ENCODE assay signal across 27 cellular contexts in the genomic region with DNA sequence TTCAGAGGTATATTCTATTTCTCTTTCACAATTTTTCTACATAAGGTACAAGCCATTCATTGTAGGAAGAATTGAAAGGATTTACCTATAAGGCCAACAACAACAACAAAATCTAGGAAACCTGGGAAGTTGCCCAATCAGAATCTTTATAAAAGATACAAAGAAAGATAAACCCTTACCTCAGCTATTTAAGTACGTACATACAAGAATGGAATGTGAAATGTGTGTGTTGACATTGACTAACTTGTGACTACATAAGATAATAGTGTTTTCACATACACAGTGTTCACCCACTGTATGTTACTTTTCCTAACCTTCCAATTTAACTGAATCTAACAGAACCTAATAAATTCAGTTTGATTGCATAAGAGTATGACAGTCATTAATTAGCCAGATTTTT.
DNase-seq lines count a peak whose midpoint lies in the region; ATAC-seq, FAIRE-seq and TF ChIP-seq lines count a peak whose summit lies in the region.
"Had no signal": no experiment of that assay in that cellular context is flagged by ENCODE, and none has a peak within 500 bp of the region (broad histone marks: within the 10 kb centered on the region; RNA-seq: fewer than 3 reads in every experiment).

No MANE protein-coding gene starts in this region.

- H3K27me3 Mint-ChIP-seq in WTC11 (ENCODE audit: low read depth) = no peaks in the 10 kb centered on the region
- H3K27me3 Mint-ChIP-seq in mesothelial cell of epicardium (ENCODE audit: low read depth) = no peaks in the 10 kb centered on the region
- H3K27me3 Mint-ChIP-seq in activated naive CD8-positive, alpha-beta T cell treated with anti-CD3 and anti-CD28 coated beads for 36 hours = no peaks in the 10 kb centered on the region
- H3K27me3 Mint-ChIP-seq in CD4-positive, alpha-beta T cell = no peaks in the 10 kb centered on the region
- H3K27me3 Mint-ChIP-seq: activated T-cell treated with anti-CD3 and anti-CD28 coated beads, Interleukin-2, amount 50 U/mL, for 24 hours; CD8-positive, alpha-beta memory T cell had no signal

- no peaks in the 10 kb centered on the region for H3K9me3 Mint-ChIP-seq in WTC11
- H3K9me3 Mint-ChIP-seq in mesothelial cell of epicardium = no peaks in the 10 kb centered on the region
- H3K9me3 Mint-ChIP-seq in activated naive CD8-positive, alpha-beta T cell treated with anti-CD3 and anti-CD28 coated beads for 36 hours = peaks cover 2% of the 10 kb centered on the region
- no peaks in the 10 kb centered on the region for H3K9me3 Mint-ChIP-seq in CD4-positive, alpha-beta T cell
- H3K9me3 Mint-ChIP-seq: activated T-cell treated with anti-CD3 and anti-CD28 coated beads, Interleukin-2, amount 50 U/mL, for 24 hours; nephron progenitor cell had no signal

- H3K79me2 ChIP-seq in endothelial cell of umbilical vein (ENCODE audit: control insufficient read depth, insufficient read depth, low read length) = no peaks in the 10 kb centered on the region

- no peak for FAIRE-seq in endothelial cell of umbilical vein (lab: Jason Lieb, UNC)
- FAIRE-seq: GM12892 had no signal

- intact Hi-C loops in endothelial cell of umbilical vein (cut with micrococcal nuclease) (no loop called here), Right ventricle myocardium inferior (cut with DNase I) (no loop called here)
- intact Hi-C loops in CD4-positive, alpha-beta T cell (cut with DNase I, micrococcal nuclease) = no loop called here

- no peak overlapping the region for H3K4me3 Mint-ChIP-seq in WTC11
- no peak overlapping the region for H3K4me3 Mint-ChIP-seq in mesothelial cell of epicardium
- H3K4me3 Mint-ChIP-seq in activated naive CD8-positive, alpha-beta T cell treated with anti-CD3 and anti-CD28 coated beads for 36 hours = no peak overlapping the region
- no peak overlapping the region for H3K4me3 Mint-ChIP-seq in CD4-positive, alpha-beta T cell
- H3K4me3 Mint-ChIP-seq: activated CD8-positive, alpha-beta T cell treated with anti-CD3 and anti-CD28 coated beads, Interleukin-2, amount 10 ng/mL, durations not matched to agents 7 days and 5 days; activated T-cell treated with anti-CD3 and anti-CD28 coated beads, Interleukin-2, amount 50 U/mL, for 24 hours; CD8-positive, alpha-beta memory T cell; nephron progenitor cell had no signal

- no peaks in the 10 kb centered on the region for H3K27me3 ChIP-seq in endothelial cell of umbilical vein (ENCODE audit: control insufficient read depth in 2 of 2, insufficient read depth in 2 of 2, low read length in 2 of 2)
- H3K27me3 ChIP-seq in CD4-positive, alpha-beta T cell (ENCODE audit: control insufficient read depth, insufficient read depth, low read length) = no peaks in the 10 kb centered on the region

- 0 out of 2 replicates have a peak overlapping the region, but pooled peaks have one; percentile 42 for H3K27ac Mint-ChIP-seq in WTC11
- H3K27ac Mint-ChIP-seq in mesothelial cell of epicardium = peak overlapping the region; percentile 30
- no peak overlapping the region for H3K27ac Mint-ChIP-seq in activated naive CD8-positive, alpha-beta T cell treated with anti-CD3 and anti-CD28 coated beads for 36 hours
- H3K27ac Mint-ChIP-seq in CD4-positive, alpha-beta T cell = no peak overlapping the region
- H3K27ac Mint-ChIP-seq: activated CD8-positive, alpha-beta T cell treated with anti-CD3 and anti-CD28 coated beads, Interleukin-2, amount 10 ng/mL, durations not matched to agents 7 days and 5 days; activated T-cell treated with anti-CD3 and anti-CD28 coated beads, Interleukin-2, amount 50 U/mL, for 24 hours; CD8-positive, alpha-beta memory T cell had no signal

- TF ChIP-seq POLR2A in endothelial cell of umbilical vein (IDR thresholded peaks at IDR 0.05; ENCODE audit: low read depth, low read length) = no peak

- no peak overlapping the region for H3K4me3 ChIP-seq in endothelial cell of umbilical vein (replicated peaks in 1 of 3; ENCODE audit: insufficient read depth in 1 of 3, low read depth in 1 of 3, low read length in 3 of 3)
- H3K4me3 ChIP-seq: coronary artery, HAP-1, skin epidermis had no signal

- H3K36me3 Mint-ChIP-seq in WTC11 (no peaks in the 10 kb centered on the region), mesothelial cell of epicardium (peaks cover 2% of the 10 kb centered on the region)
- H3K36me3 Mint-ChIP-seq in activated naive CD8-positive, alpha-beta T cell treated with anti-CD3 and anti-CD28 coated beads for 36 hours = peaks cover 2% of the 10 kb centered on the region
- no peaks in the 10 kb centered on the region for H3K36me3 Mint-ChIP-seq in CD4-positive, alpha-beta T cell (ENCODE audit: low read depth)

- H3K36me3 ChIP-seq in endothelial cell of umbilical vein (ENCODE audit: control insufficient read depth in 2 of 2, extremely low read depth in 1 of 2, insufficient read depth in 2 of 2, low read length in 2 of 2) = peaks cover 0 to 17% of the 10 kb centered on the region in 2 experiments
- H3K36me3 ChIP-seq: HAP-1 had no signal

- BruUV-seq in endothelial cell of umbilical vein (replicated peaks; lab: Mats Ljungman, UMichigan) = no TSS peak

- H3K9me1 ChIP-seq in endothelial cell of umbilical vein (replicated peaks; ENCODE audit: control insufficient read depth, extremely low read depth, insufficient read depth, low read length) = no peaks in the 10 kb centered on the region

- H3K27ac ChIP-seq in endothelial cell of umbilical vein (ENCODE audit: insufficient read depth, low read depth, low read length) = no peak overlapping the region
- H3K27ac ChIP-seq in CD4-positive, alpha-beta T cell (ENCODE audit: low read depth, low read length) = no peak overlapping the region
- H3K27ac ChIP-seq: coronary artery, RWPE1, skin epidermis had no signal

- CTCF ChIA-PET in WTC11 (lab: Charles Lee) = interaction anchor here (1.6 kb wide), 1 partner anchor 156 kb away, joined by 4 read pairs; no protein-coding TSS in a partner anchor
- CTCF ChIA-PET in endothelial cell of umbilical vein (lab: Charles Lee) = no interaction called here
- CTCF ChIA-PET in CD4-positive, alpha-beta T cell (lab: Charles Lee) = no interaction called here

- H3K9me3 ChIP-seq in endothelial cell of umbilical vein (replicated peaks; ENCODE audit: control insufficient read depth, insufficient read depth, low read length) = no peaks in the 10 kb centered on the region
- H3K9me3 ChIP-seq in CD4-positive, alpha-beta T cell (ENCODE audit: control insufficient read depth, low read length) = no peaks in the 10 kb centered on the region
- H3K9me3 ChIP-seq: HAP-1 had no signal

- H3K4me2 ChIP-seq in endothelial cell of umbilical vein (ENCODE audit: insufficient read depth, low read length) = no peak overlapping the region

- POLR2A ChIA-PET in WTC11 (lab: Charles Lee) (no interaction called here), endothelial cell of umbilical vein (lab: Charles Lee) (interaction anchor here (0.6 kb wide), 1 partner anchor 41 kb away, joined by 4 read pairs; no protein-coding TSS in a partner anchor)
- POLR2A ChIA-PET in CD4-positive, alpha-beta T cell (lab: Charles Lee) = no interaction called here

- H3K4me1 ChIP-seq in endothelial cell of umbilical vein (ENCODE audit: control insufficient read depth, extremely low read depth, insufficient read depth, low read length) = no peaks in the 10 kb centered on the region
- H3K4me1 ChIP-seq: HAP-1 had no signal

- dilution Hi-C loops in endothelial cell of umbilical vein (cut with MboI; ENCODE audit: extremely low pct_ligation_motif_present, low sequenced_read_pairs) = no loop called here

- H2AFZ ChIP-seq in endothelial cell of umbilical vein (ENCODE audit: low read depth, low read length) = no peak overlapping the region

- H4K20me1 ChIP-seq in endothelial cell of umbilical vein (replicated peaks; ENCODE audit: control insufficient read depth, extremely low read depth, insufficient read depth, low read length) = no peaks in the 10 kb centered on the region

- no peak for TF ChIP-seq CTCF in WTC11 (IDR thresholded peaks at IDR 0.05)
- TF ChIP-seq CTCF in endothelial cell of umbilical vein (IDR thresholded peaks at IDR 0.05; ENCODE audit: extremely low read depth in 1 of 2, insufficient read depth in 1 of 2, low read depth in 1 of 2, low read length in 2 of 2) = no peak
- TF ChIP-seq CTCF in mesothelial cell of epicardium (IDR thresholded peaks at IDR 0.05; ENCODE audit: unreplicated experiment) = no peak
- TF ChIP-seq CTCF in CD4-positive, alpha-beta T cell (IDR thresholded peaks at IDR 0.05) = no peak

- H3K4me1 Mint-ChIP-seq in WTC11 (peaks cover 32% of the 10 kb centered on the region), mesothelial cell of epicardium (peaks cover 27% of the 10 kb centered on the region)
- H3K4me1 Mint-ChIP-seq in activated naive CD8-positive, alpha-beta T cell treated with anti-CD3 and anti-CD28 coated beads for 36 hours = no peaks in the 10 kb centered on the region
- H3K4me1 Mint-ChIP-seq in CD4-positive, alpha-beta T cell (ENCODE audit: low read depth) = no peaks in the 10 kb centered on the region
- H3K4me1 Mint-ChIP-seq: CD8-positive, alpha-beta memory T cell had no signal

- DNase-seq in EH (ENCODE audit: low read depth) (peak; percentile 60), WTC11 (ENCODE audit: low spot score) (no peak), endothelial cell of umbilical vein (ENCODE audit: low read depth, low spot score) (peak; percentile 24), mesothelial cell of epicardium (ENCODE audit: low spot score in 2 of 2, unreplicated experiment in 2 of 2) (no peak), Right ventricle myocardium inferior (ENCODE audit: missing footprints) (no peak), kidney glomerular epithelial cell (lab: John Stamatoyannopoulos, UW) (no peak)
- no peak for DNase-seq in activated naive CD8-positive, alpha-beta T cell treated with anti-CD3 and anti-CD28 coated beads for 36 hours
- DNase-seq in CD4-positive, alpha-beta T cell = no peak
- DNase-seq: activated CD4-positive, CD25-positive, alpha-beta regulatory T cell treated with anti-CD3 and anti-CD28 coated beads, Interleukin-2, amount 50 U/mL, for 72 hours; activated CD8-positive, alpha-beta T cell treated with anti-CD3 and anti-CD28 coated beads, Interleukin-2, amount 10 ng/mL, durations not matched to agents 7 days and 5 days; activated naive CD4-positive, alpha-beta T cell; activated T-cell treated with anti-CD3 and anti-CD28 coated beads, Interleukin-2, amount 50 U/mL, for 24 hours; aorta; CD8-positive, alpha-beta memory T cell; left colon; midbrain; NCI-H1048; NCI-H2081 treated with DMSO at 0.1 percent for 48 hours; NCI-H510A; nephron progenitor cell; posterior cingulate gyrus; stimulated activated naive CD4-positive, alpha-beta T cell had no signal

- no peak overlapping the region for H3K9ac ChIP-seq in endothelial cell of umbilical vein (replicated peaks; ENCODE audit: extremely low read depth, insufficient read depth, low read length)

- ATAC-seq in WTC11 (no peak), Right ventricle myocardium inferior (no peak)
- ATAC-seq in CD4-positive, alpha-beta T cell (ENCODE audit: poor library complexity) = no peak
- ATAC-seq: activated CD8-positive, alpha-beta T cell treated with anti-CD3 and anti-CD28 coated beads, Interleukin-2, amount 10 ng/mL, durations not matched to agents 7 days and 5 days; left colon had no signal

TF ChIP-seq in WTC11, 78 proteins besides CTCF, POLR2A, EP300 and RAD21 (continues in another document):
- no peak for TF ChIP-seq SOX15 (CRISPR knock-in tag; IDR thresholded peaks at IDR 0.05)

TF ChIP-seq in endothelial cell of umbilical vein, 7 proteins besides CTCF, POLR2A, EP300 and RAD21 (continues in another document):
- TF ChIP-seq EZH2 (IDR thresholded peaks at IDR 0.05; ENCODE audit: borderline replicate concordance, low read depth, low read length, severe bottlenecking) = no peak

Comparison
In these comparisons a context has a peak if more than half of its experiments do, and no peak if none do; other contexts are left out.
1. DNase-seq: peak in EH (single experiment) and endothelial cell of umbilical vein (single experiment); none in WTC11 (single experiment), mesothelial cell of epicardium (0 of 2), activated naive CD8-positive, alpha-beta T cell treated with anti-CD3 and anti-CD28 coated beads for 36 hours (single experiment), Right ventricle myocardium inferior (single experiment), kidney glomerular epithelial cell (single experiment) and CD4-positive, alpha-beta T cell (0 of 10).
2. H3K27ac Mint-ChIP-seq: peak in WTC11 (single experiment) and mesothelial cell of epicardium (single experiment); none in activated naive CD8-positive, alpha-beta T cell treated with anti-CD3 and anti-CD28 coated beads for 36 hours (single experiment) and CD4-positive, alpha-beta T cell (single experiment).